ENCODE assay signal across 11 cellular contexts in the genomic region with DNA sequence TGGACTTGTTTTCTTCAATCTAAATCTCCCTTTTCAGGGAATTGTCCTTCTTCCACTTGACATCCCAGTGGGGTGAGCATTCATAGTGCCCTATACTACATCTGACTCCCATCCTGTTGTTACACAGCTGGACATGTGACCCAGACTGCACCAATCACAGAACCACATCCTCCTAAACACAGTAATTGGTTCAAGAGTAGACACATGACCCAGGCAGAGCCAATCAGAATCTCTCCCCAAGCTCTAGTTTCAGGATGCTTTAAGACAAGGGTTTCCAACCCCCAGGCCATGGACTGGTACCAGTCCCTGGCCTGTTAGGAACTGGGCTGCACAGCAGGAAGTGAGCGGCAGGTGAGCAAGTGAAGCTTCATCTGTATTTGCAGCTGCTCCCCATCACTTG. TPM values are rescaled to one million over a fixed set of nuclear protein-coding genes. Genes with fewer than 3 reads are reported as not detected.
DNase-seq lines count a peak whose midpoint lies in the region; ATAC-seq and TF ChIP-seq lines count a peak whose summit lies in the region.
"Had no signal": no experiment of that assay in that cellular context is flagged by ENCODE, and none has a peak within 500 bp of the region (broad histone marks: within the 10 kb centered on the region; RNA-seq: fewer than 3 reads in every experiment).

No MANE protein-coding gene starts in this region.

- TF ChIP-seq CTCF in heart right ventricle (IDR thresholded peaks at IDR 0.05) = no peak
- no peak for TF ChIP-seq CTCF in OCI-LY1 (IDR thresholded peaks at IDR 0.05; ENCODE audit: low read length)
- no peak for TF ChIP-seq CTCF in testis (IDR thresholded peaks at IDR 0.05)

- H3K9me3 ChIP-seq in heart right ventricle = no peaks in the 10 kb centered on the region
- no peaks in the 10 kb centered on the region for H3K9me3 ChIP-seq in OCI-LY1 (ENCODE audit: low read length)
- H3K9me3 ChIP-seq in testis = no peaks in the 10 kb centered on the region

- H3K27ac ChIP-seq in heart right ventricle = peak overlapping the region; percentile 48 to 85 (median 69)
- H3K27ac ChIP-seq in OCI-LY1 (ENCODE audit: low read depth, low read length, poor library complexity, severe bottlenecking) = no peak overlapping the region
- no peak overlapping the region for H3K27ac ChIP-seq in testis

- ATAC-seq in heart right ventricle = peak in 5 of 8 donors; percentile 31 to 50 (median 38)
- no peak for ATAC-seq in Right ventricle myocardium superior (ENCODE audit: poor library complexity)
- no peak for ATAC-seq in HG02571 (IDR thresholded peaks at IDR 0.05; ENCODE audit: unreplicated experiment)
- ATAC-seq in HG03460 (IDR thresholded peaks at IDR 0.05; ENCODE audit: unreplicated experiment) = no peak

- no peaks in the 10 kb centered on the region for H3F3A ChIP-seq in OCI-LY1 (ENCODE audit: insufficient read depth, low read length)

- H4K20me1 ChIP-seq in OCI-LY1 (ENCODE audit: insufficient read depth, low read length) = no peaks in the 10 kb centered on the region

- WGBS in heart right ventricle, 2 donors = 93 to 95% methylated on average over 1 of the region's 1 CpG
- WGBS in testis, 2 donors = 86 to 95% methylated on average over 1 of the region's 1 CpG

- no peak for DNase-seq in heart right ventricle
- DNase-seq in Right ventricle myocardium superior = no peak
- DNase-seq in dermis blood vessel endothelial cell = peak; percentile 41
- peak; percentile 66 for DNase-seq in testis
- DNase-seq in SIG-M5 treated with dmso at 0.1 percent for 504 hours (lab: John Stamatoyannopoulos, UW; ENCODE audit: unreplicated experiment) = no peak
- DNase-seq: activated CD8-positive, alpha-beta memory T cell treated with anti-CD3 and anti-CD28 coated beads, Interleukin-2, amount 50 U/mL, for 4 hours; Calu3; NK-92 treated with Interleukin-12 subunit alpha and Interleukin-12 subunit beta, amount 100 ng/mL, for 24 hours had no signal

- no peak overlapping the region for H3K9ac ChIP-seq in OCI-LY1 (ENCODE audit: low read length)

- intact Hi-C loops in heart right ventricle (cut with DNase I) (no loop called here), Right ventricle myocardium superior (cut with DNase I) (no loop called here), testis (cut with DNase I; ENCODE audit: low total_unique reads) (no loop called here)

- peak overlapping the region in 3 of 10 donors; percentile 11 to 32 (median 16) for H3K4me3 ChIP-seq in heart right ventricle
- H3K4me3 ChIP-seq in OCI-LY1 (ENCODE audit: low read depth, low read length, poor library complexity, severe bottlenecking) = no peak overlapping the region
- no peak overlapping the region for H3K4me3 ChIP-seq in testis

- H3K79me2 ChIP-seq in OCI-LY1 (ENCODE audit: insufficient read depth, low read length) = no peaks in the 10 kb centered on the region

- H3K27me3 ChIP-seq in heart right ventricle (no peaks in the 10 kb centered on the region), OCI-LY1 (ENCODE audit: insufficient read depth, low read length) (no peaks in the 10 kb centered on the region), testis (no peaks in the 10 kb centered on the region)

- TF ChIP-seq POLR2A in testis (IDR thresholded peaks at IDR 0.05) = no peak

- 0 out of 2 replicates have a peak overlapping the region, but pooled peaks have one; percentile 9 for H2AFZ ChIP-seq in OCI-LY1 (ENCODE audit: low read length)

- H3K36me3 ChIP-seq in heart right ventricle (peaks cover 0 to 27% (median 5%) of the 10 kb centered on the region in 9 donors), OCI-LY1 (ENCODE audit: insufficient read depth, low read length) (no peaks in the 10 kb centered on the region), testis (ENCODE audit: low read depth, missing control alignments) (no peaks in the 10 kb centered on the region)

- H3K9me2 ChIP-seq in OCI-LY1 (ENCODE audit: low read depth, low read length) = no peaks in the 10 kb centered on the region

- H3K4me2 ChIP-seq in OCI-LY1 (ENCODE audit: low read length) = no peak overlapping the region

- H3K4me1 ChIP-seq in heart right ventricle = peaks cover 0 to 29% (median 11%) of the 10 kb centered on the region in 9 donors
- peaks cover 6% of the 10 kb centered on the region for H3K4me1 ChIP-seq in OCI-LY1 (ENCODE audit: insufficient read depth, low read length, severe bottlenecking)
- peaks cover 5% of the 10 kb centered on the region for H3K4me1 ChIP-seq in testis

RNA-seq across cellular contexts. Expression of a gene that starts 5.6 kb away (rescaled TPM):
- 100 to 1,000 TPM; 104 to 178 (median 124) TPM for total RNA-seq in heart right ventricle
- polyA plus RNA-seq in heart right ventricle = 100 to 1,000 TPM in 1 of 2 donors, 10 to 100 TPM in 1; 98.8 to 222 TPM
- total RNA-seq in Right ventricle myocardium superior = 130 TPM
- total RNA-seq in dermis blood vessel endothelial cell = 314 and 417 TPM in 2 replicates
- 100 to 1,000 TPM; 207 to 275 TPM for total RNA-seq in testis
- polyA plus RNA-seq in testis (ENCODE audit: insufficient read depth, low read depth, low replicate concordance) = 237 TPM

RNA-seq across cellular contexts. Expression of a gene that starts 33.5 kb away (rescaled TPM):
- 100 to 1,000 TPM; 180 to 315 (median 244) TPM for total RNA-seq in heart right ventricle
- 100 to 1,000 TPM; 204 to 211 TPM for polyA plus RNA-seq in heart right ventricle
- 288 TPM for total RNA-seq in Right ventricle myocardium superior
- total RNA-seq in dermis blood vessel endothelial cell = 67.1 and 106 TPM in 2 replicates
- 100 to 1,000 TPM; 157 to 168 TPM for total RNA-seq in testis
- 340 TPM for polyA plus RNA-seq in testis (ENCODE audit: insufficient read depth, low read depth, low replicate concordance)

RNA-seq across cellular contexts. Expression of a gene that starts 51.0 kb away (rescaled TPM):
- 1 to 10 TPM; 2.7 to 7.0 (median 5.0) TPM for total RNA-seq in heart right ventricle
- 1 to 10 TPM; 4.6 to 7.5 TPM for polyA plus RNA-seq in heart right ventricle
- total RNA-seq in Right ventricle myocardium superior = 5.2 TPM
- 32.3 and 39.5 TPM in 2 replicates for total RNA-seq in dermis blood vessel endothelial cell
- 10 to 100 TPM; 36.1 to 80.2 TPM for total RNA-seq in testis
- 54.1 TPM for polyA plus RNA-seq in testis (ENCODE audit: insufficient read depth, low read depth, low replicate concordance)
- total RNA-seq: Calu3 had no signal

Comparison
In these comparisons a context has a peak if more than half of its experiments do, and no peak if none do; other contexts are left out.
1. ATAC-seq: peak in heart right ventricle (5 of 8); none in Right ventricle myocardium superior (single experiment), HG02571 (single experiment) and HG03460 (single experiment).
2. DNase-seq: peak in dermis blood vessel endothelial cell (single experiment) and testis (single experiment); none in heart right ventricle (0 of 2), Right ventricle myocardium superior (single experiment) and SIG-M5 treated with dmso at 0.1 percent for 504 hours (single experiment).
3. H3K27ac ChIP-seq: peak in heart right ventricle (10 of 10); none in OCI-LY1 (single experiment) and testis (0 of 2).